ENCODE assay signal across 1 cellular context in the genomic region with DNA sequence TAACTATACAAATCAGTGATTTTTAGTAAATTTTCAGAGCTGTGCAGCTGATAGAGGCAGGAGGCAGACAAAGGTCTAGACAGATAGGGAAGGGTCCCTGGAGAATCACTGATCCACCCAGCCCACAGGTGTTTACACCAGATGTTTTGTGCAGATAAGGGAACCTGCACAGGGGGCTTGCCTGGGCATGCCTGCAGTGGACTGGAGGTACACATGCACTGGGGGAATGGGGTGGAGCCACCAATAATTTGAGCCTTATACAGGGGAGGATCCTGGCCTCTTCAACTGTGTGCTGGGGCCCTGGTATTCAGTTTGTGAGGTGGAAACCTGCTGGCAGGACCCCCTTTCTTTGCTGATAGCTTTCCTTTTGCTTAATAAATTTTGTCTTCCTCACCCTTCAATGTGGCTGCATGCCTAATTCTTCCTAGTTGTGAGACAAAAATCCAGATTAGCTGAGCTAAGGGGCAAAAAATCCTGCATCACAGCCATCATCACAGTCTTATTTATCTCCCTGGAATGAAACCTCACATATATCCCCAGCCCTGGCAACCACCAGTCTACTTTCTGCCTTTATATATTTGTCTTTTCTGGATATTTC.
TF ChIP-seq lines count a peak whose summit lies in the region.

No MANE protein-coding gene starts in this region.

TF ChIP-seq in GM12878, 131 proteins besides CTCF, POLR2A, EP300 and RAD21 (continued from another document):
- TF ChIP-seq USF2 (IDR thresholded peaks at IDR 0.05; ENCODE audit: borderline replicate concordance, low read depth, low read length), result no peak
- TF ChIP-seq SMC3 (IDR thresholded peaks at IDR 0.05; ENCODE audit: borderline replicate concordance, low read length), result no peak
- TF ChIP-seq CEBPZ (IDR thresholded peaks at IDR 0.05; ENCODE audit: low read depth, low read length), result no peak
- no peak for TF ChIP-seq USF1 (IDR thresholded peaks at IDR 0.05; ENCODE audit: borderline replicate concordance, extremely low read length, insufficient read depth, low read depth, low read length)
TF ChIP-seq in GM12878: peak in this region for 0.
